Comparison of ENCODE assay signal across 12 cellular contexts in the genomic region with DNA sequence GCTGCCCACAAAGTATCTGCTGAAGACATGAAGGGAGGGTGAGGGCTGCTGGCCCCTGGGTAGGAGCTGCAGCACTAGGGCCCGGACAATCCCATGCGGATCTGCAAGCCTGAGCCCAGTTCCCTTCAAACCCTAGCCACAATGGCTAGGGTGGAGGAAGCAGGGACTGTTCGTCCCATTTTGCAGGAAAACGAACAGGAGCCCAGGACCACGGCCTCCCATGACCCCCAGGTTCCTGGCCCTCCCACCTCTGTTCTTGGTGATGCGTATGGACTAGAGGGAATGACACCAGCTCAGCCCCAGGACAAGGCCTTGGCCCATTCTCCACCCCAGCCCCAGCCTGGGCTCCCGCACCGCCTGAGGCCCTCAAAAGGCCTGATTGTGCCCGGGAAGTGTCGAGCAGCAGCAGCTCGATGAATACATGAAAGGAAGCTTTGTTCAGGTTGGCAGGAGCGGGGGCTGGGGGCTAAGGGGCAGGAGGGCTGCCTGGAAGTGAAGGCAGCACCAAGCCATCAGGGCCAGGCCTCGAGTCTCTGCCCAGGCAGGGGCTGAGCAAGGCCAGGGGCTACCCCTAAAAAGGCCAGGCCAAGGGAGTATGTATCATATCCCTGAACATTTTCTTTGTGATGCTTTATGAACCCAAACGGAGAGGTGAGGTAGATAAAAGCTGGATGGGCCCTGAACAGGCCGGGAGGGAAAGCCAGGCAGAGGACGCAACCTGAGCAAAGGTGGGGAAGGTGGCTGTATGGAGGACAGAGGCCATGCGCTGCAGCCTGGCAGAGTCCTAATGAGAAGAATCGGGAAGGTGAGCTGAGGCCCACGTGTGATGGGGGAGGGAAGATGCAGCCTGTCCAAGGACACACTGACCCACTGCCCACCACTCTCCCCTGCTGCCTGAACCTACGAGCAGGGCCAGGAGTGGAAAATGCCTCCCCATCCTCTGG. TPM values are rescaled to one million over a fixed set of nuclear protein-coding genes. Genes with fewer than 3 reads are reported as not detected.
DNase-seq lines count a peak whose midpoint lies in the region; ATAC-seq, FAIRE-seq and TF ChIP-seq lines count a peak whose summit lies in the region.
"Had no signal": no experiment of that assay in that cellular context is flagged by ENCODE, and none has a peak within 500 bp of the region (broad histone marks: within the 10 kb centered on the region; RNA-seq: fewer than 3 reads in every experiment).

No MANE protein-coding gene starts in this region.

- DNase-seq in RWPE2 (ENCODE audit: low spot score) (no peak), frontal cortex (ENCODE audit: low spot score in 2 of 2) (peak; percentile 71 to 72), putamen (ENCODE audit: low spot score) (peak; percentile 97), DMS79 (lab: John Stamatoyannopoulos, UW) (no peak), SKM-1 (lab: John Stamatoyannopoulos, UW; ENCODE audit: unreplicated experiment) (no peak), NCI-H1105 (lab: John Stamatoyannopoulos, UW) (no peak)
- DNase-seq: DMS53, NCI-H1048 had no signal

- no peaks in the 10 kb centered on the region for H3K9me3 ChIP-seq in RWPE2 (ENCODE audit: severe bottlenecking)

- ATAC-seq in RWPE2 (ENCODE audit: low read depth) (no peak), GM21717 (IDR thresholded peaks at IDR 0.05; ENCODE audit: unreplicated experiment) (no peak)

- no peak overlapping the region for H3K4me3 ChIP-seq in RWPE2 (ENCODE audit: severe bottlenecking)

- no peaks in the 10 kb centered on the region for H3K27me3 ChIP-seq in RWPE2 (ENCODE audit: insufficient read depth, poor library complexity, severe bottlenecking)

- H3K36me3 ChIP-seq in RWPE2 (ENCODE audit: low read depth), result peaks cover 17% of the 10 kb centered on the region

- H3K4me1 ChIP-seq in RWPE2 (ENCODE audit: insufficient read depth, poor library complexity, severe bottlenecking), result peaks cover 82% of the 10 kb centered on the region

- TF ChIP-seq CTCF in RWPE2 (IDR thresholded peaks at IDR 0.05; ENCODE audit: poor library complexity, severe bottlenecking), result no peak

- peak overlapping the region; percentile 95 for H3K27ac ChIP-seq in RWPE2 (ENCODE audit: poor library complexity, severe bottlenecking)

- peak; percentile 17 for TF ChIP-seq POLR2A in GM19193 (IDR thresholded peaks at IDR 0.05; ENCODE audit: extremely low read depth, insufficient read depth, insufficient read length)

- FAIRE-seq in frontal cortex (lab: Jason Lieb, UNC), result no peak

RNA-seq across cellular contexts. Expression of a gene that starts 12.2 kb away (rescaled TPM):
- 21.6 TPM for total RNA-seq in frontal cortex

RNA-seq across cellular contexts. Expression of a gene that starts 39.4 kb away (rescaled TPM):
- 28.9 TPM for total RNA-seq in frontal cortex

RNA-seq across cellular contexts. Expression of a gene that starts 54.1 kb away (rescaled TPM):
- total RNA-seq in frontal cortex, result not detected
- total RNA-seq: activated T-helper 2 cell treated with anti-CD3 and anti-CD28 coated beads, Interferon-gamma antibody, Interleukin-2, Interleukin-4, amounts not matched to agents 10 μg/mL and 5 μg/mL and 100 μg/mL, durations not matched to agents 14 hours and 24 hours and 36 hours; myocyte had no signal

Comparison
In these comparisons a context has a peak if more than half of its experiments do, and no peak if none do; other contexts are left out.
1. DNase-seq: peak in frontal cortex (2 of 2) and putamen (single experiment); none in RWPE2 (single experiment), DMS79 (single experiment), SKM-1 (single experiment) and NCI-H1105 (single experiment).